Comparison of ENCODE assay signal across 1 cellular context in the genomic region with DNA sequence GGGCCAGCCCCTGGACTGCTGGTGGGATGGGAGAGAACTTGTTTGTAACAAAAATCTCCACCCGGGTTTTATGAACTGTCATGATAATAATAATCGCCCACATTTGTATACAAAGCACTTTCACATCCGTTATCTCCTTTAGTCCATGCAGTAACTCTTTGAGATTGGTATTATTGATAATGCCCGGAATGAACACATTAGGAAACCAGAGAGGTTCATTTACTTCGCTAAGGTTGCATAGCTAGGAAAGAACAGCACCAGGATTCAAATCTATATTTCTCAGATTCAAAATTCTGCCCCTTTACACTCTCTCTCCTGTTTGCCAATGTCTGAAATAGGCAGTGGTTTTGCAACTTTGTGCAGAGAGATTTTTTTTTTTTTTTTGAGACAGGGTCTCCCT.
TF ChIP-seq lines count a peak whose summit lies in the region.

No MANE protein-coding gene starts in this region.

TF ChIP-seq in GM23338, 12 proteins besides CTCF, POLR2A, EP300 and RAD21 (continued from another document):
- TF ChIP-seq, protein P1, sequence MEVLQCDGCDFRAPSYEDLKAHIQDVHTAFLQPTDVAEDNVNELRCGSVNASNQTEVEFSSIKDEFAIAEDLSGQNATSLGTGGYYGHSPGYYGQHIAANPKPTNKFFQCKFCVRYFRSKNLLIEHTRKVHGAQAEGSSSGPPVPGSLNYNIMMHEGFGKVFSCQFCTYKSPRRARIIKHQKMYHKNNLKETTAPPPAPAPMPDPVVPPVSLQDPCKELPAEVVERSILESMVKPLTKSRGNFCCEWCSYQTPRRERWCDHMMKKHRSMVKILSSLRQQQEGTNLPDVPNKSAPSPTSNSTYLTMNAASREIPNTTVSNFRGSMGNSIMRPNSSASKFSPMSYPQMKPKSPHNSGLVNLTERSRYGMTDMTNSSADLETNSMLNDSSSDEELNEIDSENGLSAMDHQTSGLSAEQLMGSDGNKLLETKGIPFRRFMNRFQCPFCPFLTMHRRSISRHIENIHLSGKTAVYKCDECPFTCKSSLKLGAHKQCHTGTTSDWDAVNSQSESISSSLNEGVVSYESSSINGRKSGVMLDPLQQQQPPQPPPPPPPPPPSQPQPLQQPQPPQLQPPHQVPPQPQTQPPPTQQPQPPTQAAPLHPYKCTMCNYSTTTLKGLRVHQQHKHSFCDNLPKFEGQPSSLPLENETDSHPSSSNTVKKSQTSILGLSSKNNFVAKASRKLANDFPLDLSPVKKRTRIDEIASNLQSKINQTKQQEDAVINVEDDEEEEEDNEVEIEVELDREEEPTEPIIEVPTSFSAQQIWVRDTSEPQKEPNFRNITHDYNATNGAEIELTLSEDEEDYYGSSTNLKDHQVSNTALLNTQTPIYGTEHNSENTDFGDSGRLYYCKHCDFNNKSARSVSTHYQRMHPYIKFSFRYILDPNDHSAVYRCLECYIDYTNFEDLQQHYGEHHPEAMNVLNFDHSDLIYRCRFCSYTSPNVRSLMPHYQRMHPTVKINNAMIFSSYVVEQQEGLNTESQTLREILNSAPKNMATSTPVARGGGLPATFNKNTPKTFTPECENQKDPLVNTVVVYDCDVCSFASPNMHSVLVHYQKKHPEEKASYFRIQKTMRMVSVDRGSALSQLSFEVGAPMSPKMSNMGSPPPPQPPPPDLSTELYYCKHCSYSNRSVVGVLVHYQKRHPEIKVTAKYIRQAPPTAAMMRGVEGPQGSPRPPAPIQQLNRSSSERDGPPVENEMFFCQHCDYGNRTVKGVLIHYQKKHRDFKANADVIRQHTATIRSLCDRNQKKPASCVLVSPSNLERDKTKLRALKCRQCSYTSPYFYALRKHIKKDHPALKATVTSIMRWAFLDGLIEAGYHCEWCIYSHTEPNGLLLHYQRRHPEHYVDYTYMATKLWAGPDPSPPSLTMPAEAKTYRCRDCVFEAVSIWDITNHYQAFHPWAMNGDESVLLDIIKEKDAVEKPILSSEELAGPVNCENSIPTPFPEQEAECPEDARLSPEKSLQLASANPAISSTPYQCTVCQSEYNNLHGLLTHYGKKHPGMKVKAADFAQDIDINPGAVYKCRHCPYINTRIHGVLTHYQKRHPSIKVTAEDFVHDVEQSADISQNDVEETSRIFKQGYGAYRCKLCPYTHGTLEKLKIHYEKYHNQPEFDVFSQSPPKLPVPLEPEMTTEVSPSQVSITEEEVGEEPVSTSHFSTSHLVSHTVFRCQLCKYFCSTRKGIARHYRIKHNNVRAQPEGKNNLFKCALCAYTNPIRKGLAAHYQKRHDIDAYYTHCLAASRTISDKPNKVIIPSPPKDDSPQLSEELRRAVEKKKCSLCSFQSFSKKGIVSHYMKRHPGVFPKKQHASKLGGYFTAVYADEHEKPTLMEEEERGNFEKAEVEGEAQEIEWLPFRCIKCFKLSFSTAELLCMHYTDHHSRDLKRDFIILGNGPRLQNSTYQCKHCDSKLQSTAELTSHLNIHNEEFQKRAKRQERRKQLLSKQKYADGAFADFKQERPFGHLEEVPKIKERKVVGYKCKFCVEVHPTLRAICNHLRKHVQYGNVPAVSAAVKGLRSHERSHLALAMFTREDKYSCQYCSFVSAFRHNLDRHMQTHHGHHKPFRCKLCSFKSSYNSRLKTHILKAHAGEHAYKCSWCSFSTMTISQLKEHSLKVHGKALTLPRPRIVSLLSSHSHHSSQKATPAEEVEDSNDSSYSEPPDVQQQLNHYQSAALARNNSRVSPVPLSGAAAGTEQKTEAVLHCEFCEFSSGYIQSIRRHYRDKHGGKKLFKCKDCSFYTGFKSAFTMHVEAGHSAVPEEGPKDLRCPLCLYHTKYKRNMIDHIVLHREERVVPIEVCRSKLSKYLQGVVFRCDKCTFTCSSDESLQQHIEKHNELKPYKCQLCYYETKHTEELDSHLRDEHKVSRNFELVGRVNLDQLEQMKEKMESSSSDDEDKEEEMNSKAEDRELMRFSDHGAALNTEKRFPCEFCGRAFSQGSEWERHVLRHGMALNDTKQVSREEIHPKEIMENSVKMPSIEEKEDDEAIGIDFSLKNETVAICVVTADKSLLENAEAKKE (CRISPR knock-in tag; IDR thresholded peaks at IDR 0.05): no peak
- no peak for TF ChIP-seq NANOG (IDR thresholded peaks at IDR 0.05; ENCODE audit: borderline replicate concordance)
- no peak for TF ChIP-seq JUNB (IDR thresholded peaks at IDR 0.05; ENCODE audit: unreplicated experiment)
- no peak for TF ChIP-seq POLR2AphosphoS5 (IDR thresholded peaks at IDR 0.05; ENCODE audit: low read depth)
- TF ChIP-seq CREB1 (CRISPR knock-in tag; IDR thresholded peaks at IDR 0.05; ENCODE audit: low read depth): no peak
- TF ChIP-seq STAT1 (IDR thresholded peaks at IDR 0.05; ENCODE audit: unreplicated experiment): no peak
- no peak for TF ChIP-seq ZNF331 (CRISPR knock-in tag; IDR thresholded peaks at IDR 0.05; ENCODE audit: low read depth)
- TF ChIP-seq, protein P2, sequence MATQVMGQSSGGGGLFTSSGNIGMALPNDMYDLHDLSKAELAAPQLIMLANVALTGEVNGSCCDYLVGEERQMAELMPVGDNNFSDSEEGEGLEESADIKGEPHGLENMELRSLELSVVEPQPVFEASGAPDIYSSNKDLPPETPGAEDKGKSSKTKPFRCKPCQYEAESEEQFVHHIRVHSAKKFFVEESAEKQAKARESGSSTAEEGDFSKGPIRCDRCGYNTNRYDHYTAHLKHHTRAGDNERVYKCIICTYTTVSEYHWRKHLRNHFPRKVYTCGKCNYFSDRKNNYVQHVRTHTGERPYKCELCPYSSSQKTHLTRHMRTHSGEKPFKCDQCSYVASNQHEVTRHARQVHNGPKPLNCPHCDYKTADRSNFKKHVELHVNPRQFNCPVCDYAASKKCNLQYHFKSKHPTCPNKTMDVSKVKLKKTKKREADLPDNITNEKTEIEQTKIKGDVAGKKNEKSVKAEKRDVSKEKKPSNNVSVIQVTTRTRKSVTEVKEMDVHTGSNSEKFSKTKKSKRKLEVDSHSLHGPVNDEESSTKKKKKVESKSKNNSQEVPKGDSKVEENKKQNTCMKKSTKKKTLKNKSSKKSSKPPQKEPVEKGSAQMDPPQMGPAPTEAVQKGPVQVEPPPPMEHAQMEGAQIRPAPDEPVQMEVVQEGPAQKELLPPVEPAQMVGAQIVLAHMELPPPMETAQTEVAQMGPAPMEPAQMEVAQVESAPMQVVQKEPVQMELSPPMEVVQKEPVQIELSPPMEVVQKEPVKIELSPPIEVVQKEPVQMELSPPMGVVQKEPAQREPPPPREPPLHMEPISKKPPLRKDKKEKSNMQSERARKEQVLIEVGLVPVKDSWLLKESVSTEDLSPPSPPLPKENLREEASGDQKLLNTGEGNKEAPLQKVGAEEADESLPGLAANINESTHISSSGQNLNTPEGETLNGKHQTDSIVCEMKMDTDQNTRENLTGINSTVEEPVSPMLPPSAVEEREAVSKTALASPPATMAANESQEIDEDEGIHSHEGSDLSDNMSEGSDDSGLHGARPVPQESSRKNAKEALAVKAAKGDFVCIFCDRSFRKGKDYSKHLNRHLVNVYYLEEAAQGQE (IDR thresholded peaks at IDR 0.05; ENCODE audit: unreplicated experiment): no peak
